In the genomic region with DNA sequence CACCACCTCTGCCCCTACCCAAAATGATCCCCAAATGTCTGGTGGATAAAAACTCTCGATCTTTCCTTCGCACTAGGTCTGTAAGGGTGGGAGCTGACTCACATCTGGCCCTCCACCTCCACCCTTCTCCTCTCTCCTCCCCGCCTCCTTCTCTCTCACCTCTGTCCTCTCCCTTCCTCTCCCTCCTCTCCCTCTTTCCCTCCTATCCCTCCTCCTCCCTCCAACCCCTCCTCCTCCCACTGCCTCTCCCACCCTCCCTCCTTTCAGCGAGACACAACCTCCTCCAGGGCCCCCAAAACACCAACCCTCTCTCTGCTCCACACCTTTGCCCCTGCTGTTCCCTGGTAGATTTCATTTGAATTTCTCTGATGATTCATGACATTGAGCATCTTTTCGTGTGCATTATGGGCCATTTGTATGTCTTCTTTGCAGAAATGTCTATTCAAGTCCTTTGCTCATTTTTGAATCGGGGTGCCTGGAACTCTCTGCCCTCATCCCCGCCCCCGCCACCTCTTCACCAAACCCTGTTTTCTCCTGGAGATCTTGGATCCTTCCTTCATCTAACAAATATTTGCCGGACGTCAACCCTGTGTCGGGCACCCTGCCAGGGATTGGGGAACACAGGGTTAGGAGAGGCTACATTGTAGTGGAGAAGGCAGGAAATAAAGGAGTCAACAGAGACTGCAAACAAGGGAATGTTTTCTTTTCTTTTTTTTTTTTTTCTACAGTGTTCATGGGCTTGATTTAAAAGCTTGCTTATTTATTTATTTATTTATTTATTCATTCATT, we compare ENCODE assay signal across 13 cellular contexts. TPM values are rescaled to one million over a fixed set of nuclear protein-coding genes. Genes with fewer than 3 reads are reported as not detected.
DNase-seq lines count a peak whose midpoint lies in the region; ATAC-seq and TF ChIP-seq lines count a peak whose summit lies in the region.
"Had no signal": no experiment of that assay in that cellular context is flagged by ENCODE, and none has a peak within 500 bp of the region (broad histone marks: within the 10 kb centered on the region; RNA-seq: fewer than 3 reads in every experiment).

No MANE protein-coding gene starts in this region.

- no peak overlapping the region for H3K27ac Mint-ChIP-seq in activated CD4-positive, alpha-beta memory T cell treated with anti-CD3 and anti-CD28 coated beads, Interleukin-2, amount 10 ng/mL, durations not matched to agents 7 days and 5 days
- H3K27ac Mint-ChIP-seq: CD4-positive, CD25-positive, alpha-beta regulatory T cell; memory B cell had no signal

- H3K9me3 ChIP-seq in neuron (ENCODE audit: low read length) = no peaks in the 10 kb centered on the region

- POLR2A ChIA-PET in activated CD4-positive, alpha-beta memory T cell treated with anti-CD3 and anti-CD28 coated beads, Interleukin-2, amount 10 ng/mL, durations not matched to agents 7 days and 5 days (lab: Charles Lee) = no interaction called here

- no peak overlapping the region for H3K4me3 Mint-ChIP-seq in activated CD4-positive, alpha-beta memory T cell treated with anti-CD3 and anti-CD28 coated beads, Interleukin-2, amount 10 ng/mL, durations not matched to agents 7 days and 5 days
- H3K4me3 Mint-ChIP-seq: CD4-positive, CD25-positive, alpha-beta regulatory T cell; memory B cell had no signal

- peaks cover 11% of the 10 kb centered on the region for H3K4me1 ChIP-seq in neuron (ENCODE audit: insufficient read depth, low read length)

- CTCF ChIA-PET in activated CD4-positive, alpha-beta memory T cell treated with anti-CD3 and anti-CD28 coated beads, Interleukin-2, amount 10 ng/mL, durations not matched to agents 7 days and 5 days (lab: Charles Lee) = interaction anchor here (1.0 to 1.8 kb wide), 2 partner anchors 9 to 56 kb away, joined by 3 to 4 read pairs; no protein-coding TSS in a partner anchor

- H3K27me3 Mint-ChIP-seq in activated CD4-positive, alpha-beta memory T cell treated with anti-CD3 and anti-CD28 coated beads, Interleukin-2, amount 10 ng/mL, durations not matched to agents 7 days and 5 days = peaks cover 4% of the 10 kb centered on the region
- H3K27me3 Mint-ChIP-seq: CD4-positive, CD25-positive, alpha-beta regulatory T cell; memory B cell had no signal

- H3K9me3 Mint-ChIP-seq in activated CD4-positive, alpha-beta memory T cell treated with anti-CD3 and anti-CD28 coated beads, Interleukin-2, amount 10 ng/mL, durations not matched to agents 7 days and 5 days = no peaks in the 10 kb centered on the region
- H3K9me3 Mint-ChIP-seq: CD4-positive, CD25-positive, alpha-beta regulatory T cell; memory B cell had no signal

- no peak for ATAC-seq in GM18858 (IDR thresholded peaks at IDR 0.05; ENCODE audit: unreplicated experiment)

- no peaks in the 10 kb centered on the region for H3K36me3 Mint-ChIP-seq in activated CD4-positive, alpha-beta memory T cell treated with anti-CD3 and anti-CD28 coated beads, Interleukin-2, amount 10 ng/mL, durations not matched to agents 7 days and 5 days (ENCODE audit: low read depth)
- H3K36me3 Mint-ChIP-seq: CD4-positive, CD25-positive, alpha-beta regulatory T cell; memory B cell had no signal

- TF ChIP-seq CTCF in epithelial cell of esophagus (IDR thresholded peaks at IDR 0.05; ENCODE audit: insufficient read depth, low read depth, low read length, missing control alignments) = no peak

- H3K4me1 Mint-ChIP-seq in activated CD4-positive, alpha-beta memory T cell treated with anti-CD3 and anti-CD28 coated beads, Interleukin-2, amount 10 ng/mL, durations not matched to agents 7 days and 5 days = peaks cover 3% of the 10 kb centered on the region
- H3K4me1 Mint-ChIP-seq: CD4-positive, CD25-positive, alpha-beta regulatory T cell had no signal

- no peaks in the 10 kb centered on the region for H3K36me3 ChIP-seq in neuron (ENCODE audit: insufficient read depth, low read length)

- peak overlapping the region; percentile 56 for H2AFZ ChIP-seq in neuron (ENCODE audit: low read depth, low read length)

- H3K27me3 ChIP-seq in neuron (ENCODE audit: insufficient read depth, low read length) = no peaks in the 10 kb centered on the region

- H3K4me3 ChIP-seq in epithelial cell of esophagus (ENCODE audit: low read length) (no peak overlapping the region), neuron (ENCODE audit: low read length) (no peak overlapping the region)

- DNase-seq in AG20443 (ENCODE audit: low spot score) (peak; percentile 48), NCI-H510A (lab: John Stamatoyannopoulos, UW) (peak; percentile 25), epithelial cell of esophagus (ENCODE audit: low read depth) (peak; percentile 14), OCI-M2 (lab: John Stamatoyannopoulos, UW; ENCODE audit: unreplicated experiment) (no peak)
- no peak for DNase-seq in activated CD4-positive, alpha-beta memory T cell treated with anti-CD3 and anti-CD28 coated beads, Interleukin-2, amount 10 ng/mL, durations not matched to agents 7 days and 5 days
- no peak for DNase-seq in activated CD4-positive, alpha-beta T cell treated with anti-CD3 and anti-CD28 coated beads for 1 hour
- DNase-seq: activated CD4-positive, CD25-positive, alpha-beta regulatory T cell; CD4-positive, CD25-positive, alpha-beta regulatory T cell; central memory CD4-positive, alpha-beta T cell; NCI-H526 had no signal

RNA-seq across cellular contexts. Expression of a gene that starts 25.4 kb away (rescaled TPM):
- total RNA-seq in activated CD4-positive, alpha-beta memory T cell treated with anti-CD3 and anti-CD28 coated beads, Interleukin-2, amount 10 ng/mL, durations not matched to agents 7 days and 5 days = 100 to 1,000 TPM; 200 to 208 TPM

RNA-seq across cellular contexts. Expression of a gene that starts 36.9 kb away (rescaled TPM):
- total RNA-seq in activated CD4-positive, alpha-beta memory T cell treated with anti-CD3 and anti-CD28 coated beads, Interleukin-2, amount 10 ng/mL, durations not matched to agents 7 days and 5 days = 100 to 1,000 TPM; 116 to 117 TPM

RNA-seq across cellular contexts. Expression of a gene that starts 47.0 kb away (rescaled TPM):
- total RNA-seq in activated CD4-positive, alpha-beta memory T cell treated with anti-CD3 and anti-CD28 coated beads, Interleukin-2, amount 10 ng/mL, durations not matched to agents 7 days and 5 days = 10 to 100 TPM; 35.4 to 36.0 TPM

Comparison
In these comparisons a context has a peak if more than half of its experiments do, and no peak if none do; other contexts are left out.
1. DNase-seq: peak in AG20443 (single experiment), NCI-H510A (single experiment) and epithelial cell of esophagus (single experiment); none in OCI-M2 (single experiment), activated CD4-positive, alpha-beta memory T cell treated with anti-CD3 and anti-CD28 coated beads, Interleukin-2, amount 10 ng/mL, durations not matched to agents 7 days and 5 days (single experiment) and activated CD4-positive, alpha-beta T cell treated with anti-CD3 and anti-CD28 coated beads for 1 hour (single experiment).